Comparison of ENCODE assay signal across 34 cellular contexts in the genomic region with DNA sequence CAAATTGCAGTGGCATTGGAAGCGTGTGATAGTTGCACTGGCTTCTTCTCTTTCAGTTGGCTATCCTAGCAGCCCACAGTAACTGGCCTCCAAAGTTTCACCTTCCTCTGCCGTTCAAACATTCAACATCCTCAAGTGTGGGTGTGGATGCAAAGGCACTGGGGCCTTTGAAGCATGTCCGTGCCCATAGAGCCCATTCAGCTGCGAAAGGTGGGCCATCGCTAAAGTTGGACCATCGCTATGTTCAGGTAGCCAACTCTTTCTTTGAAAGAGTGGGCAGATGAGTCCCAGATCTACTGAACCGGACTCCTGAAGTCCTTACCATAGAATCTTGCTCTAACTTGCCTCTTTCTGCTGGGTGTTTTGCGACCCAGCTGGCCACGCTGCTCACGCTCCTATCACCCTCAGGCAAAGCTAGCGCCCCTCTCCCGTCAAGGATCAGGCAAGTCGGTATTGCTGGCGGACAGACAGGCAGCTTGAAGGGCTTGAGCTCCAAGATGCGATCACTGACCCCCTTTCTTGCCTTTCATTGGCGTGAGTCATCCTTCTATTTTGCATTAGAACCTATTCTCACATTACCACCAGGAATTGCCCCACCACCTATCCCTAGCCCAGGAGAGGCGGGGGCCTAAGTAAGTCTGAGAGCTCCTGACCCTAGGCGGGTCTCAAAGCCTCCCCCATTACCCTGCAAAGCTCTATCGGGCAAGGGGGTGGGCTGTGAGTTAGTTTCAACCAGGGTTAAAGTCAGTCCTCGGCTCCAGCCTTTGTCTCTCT. TPM values are rescaled to one million over a fixed set of nuclear protein-coding genes. Genes with fewer than 3 reads are reported as not detected.
DNase-seq lines count a peak whose midpoint lies in the region; ATAC-seq and TF ChIP-seq lines count a peak whose summit lies in the region.
"Had no signal": no experiment of that assay in that cellular context is flagged by ENCODE, and none has a peak within 500 bp of the region (broad histone marks: within the 10 kb centered on the region; RNA-seq: fewer than 3 reads in every experiment).

No MANE protein-coding gene starts in this region.

- H2BK120ac ChIP-seq in H9 (ENCODE audit: low read depth, low read length, poor library complexity, severe bottlenecking): no peak overlapping the region

- H3K4me2 ChIP-seq in H9 (ENCODE audit: insufficient read depth, insufficient read length, low read length): peak overlapping the region; percentile 57
- H3K4me2 ChIP-seq: KMS-11, smooth muscle cell had no signal

- peaks cover 7% of the 10 kb centered on the region for H3K23me2 ChIP-seq in H9 (ENCODE audit: insufficient read length, low read depth, low read length, poor library complexity, severe bottlenecking)

- no peak overlapping the region for H3K4ac ChIP-seq in H9 (ENCODE audit: low read depth, low read length)

- H3K56ac ChIP-seq in H9 (ENCODE audit: insufficient read length, low read depth, low read length): no peak overlapping the region

- H2BK15ac ChIP-seq in H9 (ENCODE audit: low read depth, low read length): no peak overlapping the region

- H4K91ac ChIP-seq in H9 (ENCODE audit: insufficient read length, low read depth, low read length): no peak overlapping the region

- H3K27me3 ChIP-seq in H9 (ENCODE audit: insufficient read depth, low read length): peaks cover 68% of the 10 kb centered on the region
- peaks cover 98% of the 10 kb centered on the region for H3K27me3 ChIP-seq in ectodermal cell (ENCODE audit: control insufficient read depth, insufficient read depth, low read length, poor library complexity, severe bottlenecking)

- no peak overlapping the region for H3T11ph ChIP-seq in H9 (ENCODE audit: low read length)

- H3K4me1 Mint-ChIP-seq in H9: peaks cover 55 to 72% of the 10 kb centered on the region in 2 experiments
- H3K4me1 Mint-ChIP-seq: activated naive CD8-positive, alpha-beta T cell treated with anti-CD3 and anti-CD28 coated beads, Interleukin-2, amount 10 ng/mL, durations not matched to agents 7 days and 5 days; CD8-positive, alpha-beta memory T cell; immature natural killer cell; memory B cell had no signal

- no peak overlapping the region for H2BK20ac ChIP-seq in H9 (ENCODE audit: low read depth, low read length, poor library complexity, severe bottlenecking)

- peak overlapping the region; percentile 59 to 86 for H3K4me3 Mint-ChIP-seq in H9
- H3K4me3 Mint-ChIP-seq: activated CD8-positive, alpha-beta T cell treated with anti-CD3 and anti-CD28 coated beads for 36 hours; activated naive CD8-positive, alpha-beta T cell treated with anti-CD3 and anti-CD28 coated beads, Interleukin-2, amount 10 ng/mL, durations not matched to agents 7 days and 5 days; CD8-positive, alpha-beta memory T cell; dendritic cell treated with granulocyte-macrophage colony-stimulating factor and Interleukin-4, amounts not matched to agents 40 ng/mL and 50 ng/mL, for 4 days; immature natural killer cell; memory B cell had no signal

- H3K36me3 ChIP-seq in ectodermal cell (ENCODE audit: control insufficient read depth, insufficient read depth, low read length): no peaks in the 10 kb centered on the region
- H3K36me3 ChIP-seq: ascending aorta, BE2C, tibial nerve had no signal

- DNase-seq in H9 (peak; percentile 90), iPS-NIHi7 (ENCODE audit: extremely low spot score) (peak; percentile 73), retina (peak; percentile 68), NCI-H146 (lab: John Stamatoyannopoulos, UW) (no peak), foreskin fibroblast (no peak)
- DNase-seq in stimulated activated CD4-positive, alpha-beta T cell treated with anti-CD3 and anti-CD28 coated beads, Interleukin-2, amount 100 ng/mL, for 48 hours: no peak
- DNase-seq: ACHN; activated CD8-positive, alpha-beta T cell treated with anti-CD3 and anti-CD28 coated beads for 36 hours; activated effector memory CD4-positive, alpha-beta T cell treated with Interleukin-2 at 50 U/mL for 16 hours; activated naive CD8-positive, alpha-beta T cell treated with anti-CD3 and anti-CD28 coated beads, Interleukin-2, amount 10 ng/mL, durations not matched to agents 7 days and 5 days; BE2C; caudate nucleus; CD8-positive, alpha-beta memory T cell; immature natural killer cell; MM.1S; NCI-H1417; NCI-H446; NCI-H82; stimulated activated CD4-positive, alpha-beta T cell treated with anti-CD3 and anti-CD28 coated beads, Interleukin-1b, Interleukin-23, amount 100 ng/mL, for 48 hours had no signal

- H4K5ac ChIP-seq in H9 (ENCODE audit: insufficient read length, low read depth, low read length): no peak overlapping the region

- H3K9me3 Mint-ChIP-seq in H9: peaks cover 0 to under 1% of the 10 kb centered on the region in 2 experiments; a peak in 2 of 5 replicates
- H3K9me3 Mint-ChIP-seq: activated CD8-positive, alpha-beta T cell treated with anti-CD3 and anti-CD28 coated beads for 36 hours; memory B cell had no signal

- H3K36me3 Mint-ChIP-seq in H9 (ENCODE audit: insufficient read depth in 1 of 3, low read depth in 3 of 3): no peaks in the 10 kb centered on the region; a peak in 1 of 7 replicates
- H3K36me3 Mint-ChIP-seq: activated naive CD8-positive, alpha-beta T cell treated with anti-CD3 and anti-CD28 coated beads, Interleukin-2, amount 10 ng/mL, durations not matched to agents 7 days and 5 days; CD8-positive, alpha-beta memory T cell; memory B cell had no signal

- no peak overlapping the region for H2BK12ac ChIP-seq in H9 (ENCODE audit: insufficient read length, low read depth, low read length)

- H3K27ac ChIP-seq in H9 (ENCODE audit: insufficient read length, low read depth, low read length) (no peak overlapping the region), ectodermal cell (ENCODE audit: insufficient read depth, low read depth, low read length, poor library complexity, severe bottlenecking) (peak overlapping the region; percentile 75)
- H3K27ac ChIP-seq: ascending aorta, KMS-11, SK-N-MC, tibial nerve had no signal

- no peaks in the 10 kb centered on the region for H4K20me1 ChIP-seq in H9 (ENCODE audit: control insufficient read depth, insufficient read depth, insufficient read length)

- no peaks in the 10 kb centered on the region for H3K79me1 ChIP-seq in H9 (ENCODE audit: insufficient read depth, low read depth, low read length, poor library complexity, severe bottlenecking)

- H3K4me1 ChIP-seq in H9 (ENCODE audit: insufficient read depth, low read length): peaks cover 9% of the 10 kb centered on the region; the same call in 1 of the 2 replicates
- H3K4me1 ChIP-seq in ectodermal cell (ENCODE audit: control insufficient read depth, insufficient read depth, low read length): peaks cover 44% of the 10 kb centered on the region
- H3K4me1 ChIP-seq: ascending aorta, BE2C, tibial nerve had no signal

- TF ChIP-seq CTCF in H9 (conservative IDR thresholded peaks at IDR 0.05) (no peak), foreskin fibroblast (IDR thresholded peaks at IDR 0.05; ENCODE audit: low read depth, low read length) (no peak)

- H3K23ac ChIP-seq in H9 (ENCODE audit: insufficient read length, low read depth, low read length): no peak overlapping the region

- no peaks in the 10 kb centered on the region for H3K79me2 ChIP-seq in H9 (ENCODE audit: insufficient read depth, low read length)

- H3K27ac Mint-ChIP-seq in H9: peak overlapping the region in 2 of 3 experiments; percentile 40 to 95; a peak in 4 of 7 replicates
- H3K27ac Mint-ChIP-seq: activated CD8-positive, alpha-beta T cell treated with anti-CD3 and anti-CD28 coated beads for 36 hours; activated naive CD8-positive, alpha-beta T cell treated with anti-CD3 and anti-CD28 coated beads, Interleukin-2, amount 10 ng/mL, durations not matched to agents 7 days and 5 days; CD8-positive, alpha-beta memory T cell; dendritic cell treated with granulocyte-macrophage colony-stimulating factor and Interleukin-4, amounts not matched to agents 40 ng/mL and 50 ng/mL, for 4 days; immature natural killer cell; memory B cell had no signal

- no CpG with 5 or more reads among the region's 20 CpGs for WGBS in H9 (ENCODE audit: extremely low coverage, insufficient read length, low lambda C conversion rate)
- WGBS in ectodermal cell, 2 experiments: 1 to 3% methylated on average over 20 of the region's 20 CpGs

- no peak overlapping the region for H2BK5ac ChIP-seq in H9 (ENCODE audit: insufficient read length, low read length)

- no peak for ATAC-seq in GM18502 (IDR thresholded peaks at IDR 0.05; ENCODE audit: poor library complexity, unreplicated experiment)
- ATAC-seq: activated CD4-positive, CD25-positive, alpha-beta regulatory T cell treated with anti-CD3 and anti-CD28 coated beads, Interleukin-2, amount 50 U/mL, for 24 hours; activated CD8-positive, alpha-beta T cell treated with anti-CD3 and anti-CD28 coated beads for 36 hours; HCT116; left lobe of liver had no signal

- no peak overlapping the region; the same call in 1 of the 2 replicates for H3K14ac ChIP-seq in H9 (ENCODE audit: insufficient read depth, low read length)

- no peak overlapping the region for H3K9ac ChIP-seq in H9 (ENCODE audit: extremely low read depth, insufficient read length, low read length)
- H3K9ac ChIP-seq: KMS-11 had no signal

- H3K18ac ChIP-seq in H9 (ENCODE audit: insufficient read length, low read depth, low read length): no peak overlapping the region

- no peak overlapping the region for H4K8ac ChIP-seq in H9 (replicated peaks; ENCODE audit: insufficient read length, low read depth, low read length)

- H3K9me3 ChIP-seq in H9 (ENCODE audit: control insufficient read depth, low read depth, low read length) (no peaks in the 10 kb centered on the region), ectodermal cell (ENCODE audit: control insufficient read depth, low read length) (no peaks in the 10 kb centered on the region)
- H3K9me3 ChIP-seq: ascending aorta, BE2C had no signal

- H2AFZ ChIP-seq in H9 (ENCODE audit: low read length): no peak overlapping the region

- H3K4me3 ChIP-seq in ectodermal cell (ENCODE audit: insufficient read depth, low read depth, low read length) (peak overlapping the region; percentile 25), foreskin fibroblast (ENCODE audit: low read depth in 1 of 2, low read length in 2 of 2) (no peak overlapping the region)
- H3K4me3 ChIP-seq: ascending aorta, SK-N-MC, smooth muscle cell, tibial nerve had no signal

- H2AK5ac ChIP-seq in H9 (ENCODE audit: insufficient read length, low read length): no peak overlapping the region

- H3K27me3 Mint-ChIP-seq in H9 (ENCODE audit: low read depth): peaks cover 97% of the 10 kb centered on the region

RNA-seq across cellular contexts. Expression of a gene that starts 28.7 kb away (rescaled TPM):
- total RNA-seq in H9 (2021): not detected in 2 replicates
- polyA plus RNA-seq in ectodermal cell (2013, experiment 1 of 4): 9.1 TPM
- polyA plus RNA-seq in ectodermal cell (2013, experiment 2 of 4): 9.3 TPM
- polyA plus RNA-seq in ectodermal cell (2013, experiment 3 of 4): 10.2 TPM
- 14.1 TPM for polyA plus RNA-seq in ectodermal cell (2013, experiment 4 of 4)
- total RNA-seq: activated CD8-positive, alpha-beta T cell treated with anti-CD3 and anti-CD28 coated beads for 36 hours; activated naive CD8-positive, alpha-beta T cell treated with anti-CD3 and anti-CD28 coated beads, Interleukin-2, amount 10 ng/mL, durations not matched to agents 7 days and 5 days; ascending aorta; CD8-positive, alpha-beta memory T cell; OCI-LY7; omental fat pad; smooth muscle cell; T-helper 1 cell treated with Interleukin-12 subunit alpha and Interleukin-12 subunit beta and Interleukin-4 antibody, amounts not matched to agents 30 ng/mL and 1 ng/mL, for 36 hours had no signal
- polyA plus RNA-seq: CD8-positive, alpha-beta memory T cell; immature natural killer cell; smooth muscle cell had no signal

RNA-seq across cellular contexts. Expression of a gene that starts 31.6 kb away (rescaled TPM):
- not detected in 2 replicates for total RNA-seq in H9 (2021)
- 58.5 TPM for polyA plus RNA-seq in ectodermal cell (2013, experiment 1 of 4)
- polyA plus RNA-seq in ectodermal cell (2013, experiment 2 of 4): 54.0 TPM
- polyA plus RNA-seq in ectodermal cell (2013, experiment 3 of 4): 71.2 TPM
- polyA plus RNA-seq in ectodermal cell (2013, experiment 4 of 4): 92.7 TPM
- total RNA-seq: activated CD8-positive, alpha-beta T cell treated with anti-CD3 and anti-CD28 coated beads for 36 hours; activated naive CD8-positive, alpha-beta T cell treated with anti-CD3 and anti-CD28 coated beads, Interleukin-2, amount 10 ng/mL, durations not matched to agents 7 days and 5 days; CD8-positive, alpha-beta memory T cell; OCI-LY7; omental fat pad; smooth muscle cell; T-helper 1 cell treated with Interleukin-12 subunit alpha and Interleukin-12 subunit beta and Interleukin-4 antibody, amounts not matched to agents 30 ng/mL and 1 ng/mL, for 36 hours; tibial nerve had no signal
- polyA plus RNA-seq: CD8-positive, alpha-beta memory T cell; immature natural killer cell; smooth muscle cell had no signal

Comparison
In these comparisons a context has a peak if more than half of its experiments do, and no peak if none do; other contexts are left out.
1. DNase-seq: peak in H9 (single experiment), iPS-NIHi7 (single experiment) and retina (single experiment); none in NCI-H146 (single experiment), foreskin fibroblast (0 of 2) and stimulated activated CD4-positive, alpha-beta T cell treated with anti-CD3 and anti-CD28 coated beads, Interleukin-2, amount 100 ng/mL, for 48 hours (0 of 2).